ENCODE assay signal across 15 cellular contexts in the genomic region with DNA sequence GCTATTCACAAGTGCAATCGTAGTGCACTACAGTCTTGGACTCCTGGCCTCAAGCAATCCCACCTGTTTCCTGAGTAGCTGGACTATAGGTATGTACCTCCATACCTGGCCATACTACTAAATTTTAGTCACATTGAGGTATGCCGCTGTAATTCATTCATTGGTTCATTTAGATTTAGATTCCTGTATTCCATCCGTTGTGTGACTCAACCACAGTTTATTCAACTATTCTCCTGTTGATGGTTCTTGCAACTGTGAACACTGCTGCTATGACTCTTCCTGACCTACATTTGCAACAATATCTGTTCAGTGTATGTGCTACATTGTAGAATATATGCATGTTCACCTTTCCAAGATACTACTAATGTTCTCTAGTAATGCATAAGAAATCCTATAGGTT. TPM values are rescaled to one million over a fixed set of nuclear protein-coding genes. Genes with fewer than 3 reads are reported as not detected.
DNase-seq lines count a peak whose midpoint lies in the region; ATAC-seq, FAIRE-seq and TF ChIP-seq lines count a peak whose summit lies in the region.
"Had no signal": no experiment of that assay in that cellular context is flagged by ENCODE, and none has a peak within 500 bp of the region (broad histone marks: within the 10 kb centered on the region; RNA-seq: fewer than 3 reads in every experiment).

No MANE protein-coding gene starts in this region.

- H3K4me3 ChIP-seq in GM23248, result no peak overlapping the region
- no peak overlapping the region for H3K4me3 ChIP-seq in IMR-90 (ENCODE audit: insufficient read depth, low read depth, low read length)
- H3K4me3 ChIP-seq in bronchial epithelial cell (ENCODE audit: low read depth, low read length), result no peak overlapping the region
- H3K4me3 ChIP-seq: BLaER1 treated with 17β-estradiol and CSF1 and Interleukin-3, amounts not matched to agents 10 nM and 100 nM had no signal

- TF ChIP-seq POLR2A in IMR-90 (IDR thresholded peaks at IDR 0.05; ENCODE audit: low read depth, low read length), result no peak

- no peak overlapping the region for H4K5ac ChIP-seq in IMR-90 (ENCODE audit: low read depth, low read length)

- peak; percentile 36 for ATAC-seq in IMR-90 (ENCODE audit: low read depth)

- FAIRE-seq in bronchial epithelial cell (lab: Jason Lieb, UNC), result no peak
- FAIRE-seq: GM12891, GM19239 had no signal

- in situ Hi-C loops in GM23248 (cut with MboI), result no loop called here
- in situ Hi-C loops in IMR-90 (cut with MboI; ENCODE audit: low sequenced_read_pairs), result no loop called here

- no peak overlapping the region for H2BK120ac ChIP-seq in IMR-90 (ENCODE audit: low read depth, low read length)

- H3K56ac ChIP-seq in IMR-90 (ENCODE audit: extremely low read depth, insufficient read depth, low read length), result no peak overlapping the region

- H3K36me3 ChIP-seq in GM23248 (ENCODE audit: low read depth) (no peaks in the 10 kb centered on the region), IMR-90 (ENCODE audit: control insufficient read depth, insufficient read depth, low read length) (no peaks in the 10 kb centered on the region), bronchial epithelial cell (ENCODE audit: control insufficient read depth, insufficient read depth, low read length) (no peaks in the 10 kb centered on the region)
- H3K36me3 ChIP-seq: BLaER1 treated with 17β-estradiol and CSF1 and Interleukin-3, amounts not matched to agents 10 nM and 100 nM had no signal

- no peaks in the 10 kb centered on the region for H3K9me2 ChIP-seq in GM23248 (ENCODE audit: insufficient read depth)

- no peak overlapping the region for H2BK20ac ChIP-seq in IMR-90 (ENCODE audit: low read depth, low read length)

- peaks cover 26% of the 10 kb centered on the region for H3K9me1 ChIP-seq in IMR-90 (ENCODE audit: insufficient read depth, low read length)

- H3K9me3 ChIP-seq in GM23248 (ENCODE audit: low read depth), result no peaks in the 10 kb centered on the region
- H3K9me3 ChIP-seq in IMR-90 (ENCODE audit: control insufficient read depth, insufficient read depth, low read length), result no peaks in the 10 kb centered on the region

- H3K4me2 ChIP-seq in GM23248 (ENCODE audit: unreplicated experiment), result no peak overlapping the region
- no peak overlapping the region for H3K4me2 ChIP-seq in IMR-90 (ENCODE audit: low read depth, low read length)

- H3K23ac ChIP-seq in IMR-90 (ENCODE audit: low read depth, low read length), result no peak overlapping the region

- dilution Hi-C loops in IMR-90 (cut with HindIII; ENCODE audit: low sequenced_read_pairs, unreplicated experiment), result no loop called here

- intact Hi-C loops in IMR-90 (cut with micrococcal nuclease), result no loop called here

- TF ChIP-seq RAD21 in IMR-90 (IDR thresholded peaks at IDR 0.05; ENCODE audit: low read length), result no peak

- H3K18ac ChIP-seq in IMR-90 (ENCODE audit: low read depth, low read length), result no peak overlapping the region

- no peaks in the 10 kb centered on the region for H3K27me3 ChIP-seq in GM23248 (replicated peaks; ENCODE audit: insufficient read depth)
- no peaks in the 10 kb centered on the region for H3K27me3 ChIP-seq in IMR-90 (ENCODE audit: control insufficient read depth, insufficient read depth, low read length)
- H3K27me3 ChIP-seq in bronchial epithelial cell (ENCODE audit: control insufficient read depth, insufficient read depth, low read length), result no peaks in the 10 kb centered on the region
- H3K27me3 ChIP-seq: BLaER1 treated with 17β-estradiol and CSF1 and Interleukin-3, amounts not matched to agents 10 nM and 100 nM had no signal

- no peaks in the 10 kb centered on the region for H3K79me2 ChIP-seq in GM23248 (ENCODE audit: insufficient read depth)

- peaks cover 0 to 4% of the 10 kb centered on the region in 2 experiments; a peak in 1 of 4 replicates for H3K79me1 ChIP-seq in IMR-90 (ENCODE audit: low read depth in 1 of 2, low read length in 2 of 2)

- TF ChIP-seq CTCF in IMR-90 (conservative IDR thresholded peaks at IDR 0.05; ENCODE audit: low read depth, low read length) (no peak), bronchial epithelial cell (IDR thresholded peaks at IDR 0.05; ENCODE audit: insufficient read depth, low read length, severe bottlenecking) (no peak)

- no TSS peak for BruUV-seq in IMR-90 (replicated peaks; lab: Mats Ljungman, UMichigan)

- H2BK15ac ChIP-seq in IMR-90 (ENCODE audit: low read depth, low read length), result no peak overlapping the region

- H2AFZ ChIP-seq in GM23248 (no peak overlapping the region), IMR-90 (replicated peaks; ENCODE audit: low read length, poor library complexity) (no peak overlapping the region)

- POLR2A ChIA-PET in IMR-90 (lab: Charles Lee; ENCODE audit: unreplicated experiment), result no interaction called here

- H3K27ac ChIP-seq in GM23248, result no peak overlapping the region
- H3K27ac ChIP-seq in IMR-90 (ENCODE audit: insufficient read depth, low read length), result no peak overlapping the region
- H3K27ac ChIP-seq: BLaER1 treated with 17β-estradiol and CSF1 and Interleukin-3, amounts not matched to agents 10 nM and 100 nM had no signal

- no peak overlapping the region for H4K8ac ChIP-seq in IMR-90 (ENCODE audit: low read depth in 2 of 2, low read length in 2 of 2)

- H4K20me1 ChIP-seq in GM23248 (ENCODE audit: insufficient read depth), result no peaks in the 10 kb centered on the region
- H4K20me1 ChIP-seq in IMR-90 (ENCODE audit: insufficient read depth, low read length), result no peaks in the 10 kb centered on the region
- H4K20me1 ChIP-seq: BLaER1 treated with 17β-estradiol and CSF1 and Interleukin-3, amounts not matched to agents 10 nM and 100 nM had no signal

- peak; percentile 51 for DNase-seq in GM23248
- peak; percentile 71 for DNase-seq in IMR-90
- peak; percentile 33 for DNase-seq in bronchial epithelial cell (ENCODE audit: low read depth)
- DNase-seq in iris pigment epithelial cell (ENCODE audit: low read depth), result peak; percentile 54
- DNase-seq in SHP77 treated with DMSO at 0.1 percent for 48 hours (lab: John Stamatoyannopoulos, UW), result no peak
- no peak for DNase-seq in stimulated activated naive CD4-positive, alpha-beta T cell (lab: John Stamatoyannopoulos, UW)
- no peak for DNase-seq in GDM1 (lab: John Stamatoyannopoulos, UW)
- no peak for DNase-seq in medulla oblongata (ENCODE audit: extremely low spot score)
- DNase-seq: ACHN; Calu3; CD4-positive, alpha-beta T cell; DMS 273 treated with DMSO at 0.1 percent for 48 hours had no signal

- H4K91ac ChIP-seq in IMR-90 (ENCODE audit: insufficient read depth, low read depth, low read length), result no peak overlapping the region

- 82 to 87% methylated on average over 3 of the region's 3 CpGs for WGBS in GM23248 (ENCODE audit: low coverage in 1 of 2, low lambda C conversion rate in 2 of 2, missing lambda C conversion rate in 2 of 2), 2 experiments
- no CpG with 5 or more reads among the region's 3 CpGs for WGBS in IMR-90 (ENCODE audit: extremely low coverage in 2 of 2, insufficient read length in 1 of 2), 2 experiments

- 0 out of 2 replicates have a peak overlapping the region, but pooled peaks have one; percentile 22 for H2AK5ac ChIP-seq in IMR-90 (ENCODE audit: low read depth, low read length)

- peaks cover 16% of the 10 kb centered on the region for H3F3A ChIP-seq in GM23248 (ENCODE audit: insufficient read depth)

- CTCF ChIA-PET in IMR-90 (lab: Yijun Ruan, JAX), result no interaction called here

- H2BK5ac ChIP-seq in IMR-90 (ENCODE audit: low read depth, low read length, poor library complexity, severe bottlenecking), result peak overlapping the region; percentile 83

- H2AK9ac ChIP-seq in IMR-90 (replicated peaks; ENCODE audit: low read depth, low read length, poor library complexity), result no peak overlapping the region

- H3K4me1 ChIP-seq in GM23248 (ENCODE audit: insufficient read depth) (peaks cover 13% of the 10 kb centered on the region), IMR-90 (ENCODE audit: control insufficient read depth, insufficient read depth, low read length) (peaks cover 30% of the 10 kb centered on the region)

- no peak overlapping the region for H3K9ac ChIP-seq in GM23248
- no peak overlapping the region for H3K9ac ChIP-seq in IMR-90 (ENCODE audit: low read depth, low read length)
- H3K9ac ChIP-seq: BLaER1 treated with 17β-estradiol and CSF1 and Interleukin-3, amounts not matched to agents 10 nM and 100 nM had no signal

- H3K4ac ChIP-seq in IMR-90 (ENCODE audit: low read depth, low read length), result no peak overlapping the region; the same call in 1 of the 2 replicates

- no peak overlapping the region for H3K14ac ChIP-seq in IMR-90 (replicated peaks; ENCODE audit: low read depth, low read length)

TF ChIP-seq in IMR-90, 13 proteins besides CTCF, POLR2A, EP300 and RAD21:
- TF ChIP-seq CEBPB (IDR thresholded peaks at IDR 0.05; ENCODE audit: low read depth, low read length) (peak; percentile 26; the same call in 1 of the 2 replicates), CHD1 (IDR thresholded peaks at IDR 0.05; ENCODE audit: low read depth, low read length) (no peak), FOS (IDR thresholded peaks at IDR 0.05; ENCODE audit: low read depth, low read length) (0 out of 2 replicates have a peak, but pooled peaks have one; percentile 9)

RNA-seq across cellular contexts. Expression of gene ZCCHC24, which starts 8.0 kb away (rescaled TPM):
- 30.3 and 34.0 TPM in 2 replicates for total RNA-seq in GM23248 (2014; rRNA removed; shearing (Covaris generic))
- 29.3 and 30.4 TPM in 2 replicates for polyA plus RNA-seq in GM23248 (2016; fragmentation: Nextera tagmentation; extraction: Ambion mirVana)
- 12.2 and 15.1 TPM in 2 replicates for total RNA-seq in IMR-90 (2012; rRNA removed)
- polyA plus RNA-seq in IMR-90 (2012; rRNA removed), result 25.9 and 29.9 TPM in 2 replicates
- polyA plus RNA-seq in IMR-90 (2012; cell fraction: cytosol; rRNA removed), result 19.8 and 29.3 TPM in 2 replicates
- 22.4 and 28.3 TPM in 2 replicates for polyA plus RNA-seq in IMR-90 (2012; cell fraction: nucleus; rRNA removed; ENCODE audit: low replicate concordance)
- total RNA-seq in bronchial epithelial cell, result 0.53 and 0.90 TPM in 2 replicates

RNA-seq across cellular contexts. Expression of gene EIF5AL1, which starts 58.9 kb away (rescaled TPM):
- 0.63 and 0.65 TPM in 2 replicates for total RNA-seq in GM23248 (2014; rRNA removed; shearing (Covaris generic))
- polyA plus RNA-seq in GM23248 (2016; fragmentation: Nextera tagmentation; extraction: Ambion mirVana), result 5.9 and 6.1 TPM in 2 replicates
- total RNA-seq in IMR-90 (2012; rRNA removed), result 1.1 and 1.7 TPM in 2 replicates
- 0.59 and 1.4 TPM in 2 replicates for polyA plus RNA-seq in IMR-90 (2012; rRNA removed)
- 0.14 and 0.64 TPM in 2 replicates for polyA plus RNA-seq in IMR-90 (2012; cell fraction: cytosol; rRNA removed)
- polyA plus RNA-seq in IMR-90 (2012; cell fraction: nucleus; rRNA removed; ENCODE audit: low replicate concordance), result 0.45 and 0.69 TPM in 2 replicates
- total RNA-seq in bronchial epithelial cell, result 0.26 TPM in 2 replicates

Comparison
In these comparisons a context has a peak if more than half of its experiments do, and no peak if none do; other contexts are left out.
1. DNase-seq: peak in GM23248 (single experiment), IMR-90 (single experiment), bronchial epithelial cell (single experiment) and iris pigment epithelial cell (single experiment); none in SHP77 treated with DMSO at 0.1 percent for 48 hours (single experiment), stimulated activated naive CD4-positive, alpha-beta T cell (0 of 6), GDM1 (single experiment) and medulla oblongata (single experiment).